ENCODE assay signal across 1 cellular context in the genomic region with DNA sequence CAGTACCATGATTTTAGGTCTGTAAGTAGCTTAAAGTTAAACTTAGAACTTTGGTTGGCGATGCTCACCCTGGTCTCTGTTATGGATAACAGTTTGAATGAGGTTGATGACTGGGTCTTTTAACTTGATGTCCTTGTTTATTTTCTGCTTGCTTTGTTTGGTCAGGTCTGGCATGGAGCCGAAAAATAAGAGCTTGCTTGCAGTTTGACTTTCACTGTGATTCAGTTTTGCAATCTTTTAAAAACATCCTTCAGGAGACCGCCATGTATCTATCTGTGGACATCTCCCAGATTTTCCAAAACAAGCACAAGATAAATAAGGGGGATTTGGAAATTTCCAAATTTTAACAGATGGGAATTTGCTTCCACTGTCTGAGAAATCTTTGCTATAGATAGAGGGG.
TF ChIP-seq lines count a peak whose summit lies in the region.

No MANE protein-coding gene starts in this region.

TF ChIP-seq in HepG2, 621 proteins besides CTCF, POLR2A, EP300 and RAD21:
- TF ChIP-seq FOXA3 (CRISPR knock-in tag; IDR thresholded peaks at IDR 0.05) (0 out of 2 replicates have a peak, but pooled peaks have one; percentile 13), ZIK1 (CRISPR knock-in tag; IDR thresholded peaks at IDR 0.05; ENCODE audit: borderline replicate concordance, low read depth) (no peak), LBX2 (CRISPR knock-in tag; IDR thresholded peaks at IDR 0.05; ENCODE audit: borderline replicate concordance) (no peak), SOX5 (CRISPR knock-in tag; IDR thresholded peaks at IDR 0.05; ENCODE audit: borderline replicate concordance) (no peak), RARA (CRISPR knock-in tag; IDR thresholded peaks at IDR 0.05) (no peak)
